ENCODE assay signal across 23 cellular contexts in the genomic region with DNA sequence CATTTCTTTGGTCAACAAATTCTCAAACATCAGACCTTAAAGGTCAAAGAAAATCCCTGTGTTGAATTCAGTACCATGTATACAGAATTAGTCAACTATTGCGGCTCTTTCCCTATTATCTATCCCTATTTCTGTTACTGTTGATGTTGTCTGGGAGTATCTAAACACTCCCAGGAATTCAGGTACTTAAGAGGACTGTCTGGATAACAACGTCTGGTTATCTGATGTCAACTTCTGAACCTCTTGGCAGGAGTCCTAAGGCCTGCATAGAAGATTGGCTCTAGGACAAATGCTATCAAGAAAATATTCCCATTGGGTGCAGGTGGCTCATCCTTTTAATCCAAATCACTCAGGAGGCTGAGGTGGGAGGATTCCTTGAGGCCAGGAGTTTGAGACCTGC.
"Had no signal": no experiment of that assay in that cellular context is flagged by ENCODE, and none has a peak within 500 bp of the region (broad histone marks: within the 10 kb centered on the region; RNA-seq: fewer than 3 reads in every experiment).

No MANE protein-coding gene starts in this region.

- H3K4me1 ChIP-seq: body of pancreas, parathyroid adenoma, right lobe of liver, stomach, suprapubic skin, tibial nerve had no signal

- H3K4me3 Mint-ChIP-seq: activated CD4-positive, alpha-beta memory T cell treated with anti-CD3 and anti-CD28 coated beads for 36 hours; activated naive CD4-positive, alpha-beta T cell treated with anti-CD3 and anti-CD28 coated beads, Interleukin-2, amount 10 ng/mL, durations not matched to agents 7 days and 5 days; nephron progenitor cell; stimulated activated memory B cell treated with anti-CD40 and anti-IgM and Interleukin-4, amounts not matched to agents 10 μg/mL and 1 μg/mL and 100 μg/mL, for 72 hours; T-helper 17 cell had no signal

- H3K4me3 ChIP-seq: body of pancreas, hepatocyte, right lobe of liver, smooth muscle cell, stomach, suprapubic skin, tibial nerve had no signal

- H3K27me3 Mint-ChIP-seq: activated CD4-positive, alpha-beta memory T cell treated with anti-CD3 and anti-CD28 coated beads for 36 hours; activated naive CD4-positive, alpha-beta T cell treated with anti-CD3 and anti-CD28 coated beads, Interleukin-2, amount 10 ng/mL, durations not matched to agents 7 days and 5 days; stimulated activated memory B cell treated with anti-CD40 and anti-IgM and Interleukin-4, amounts not matched to agents 10 μg/mL and 1 μg/mL and 100 μg/mL, for 72 hours; T-helper 17 cell had no signal

- H3K27ac ChIP-seq: body of pancreas, hepatocyte, parathyroid adenoma, right lobe of liver, stomach, suprapubic skin, tibial nerve had no signal

- H3K9ac ChIP-seq: parathyroid adenoma had no signal

- H3K9me3 Mint-ChIP-seq: activated CD4-positive, alpha-beta memory T cell treated with anti-CD3 and anti-CD28 coated beads for 36 hours; activated naive CD4-positive, alpha-beta T cell treated with anti-CD3 and anti-CD28 coated beads, Interleukin-2, amount 10 ng/mL, durations not matched to agents 7 days and 5 days; stimulated activated memory B cell treated with anti-CD40 and anti-IgM and Interleukin-4, amounts not matched to agents 10 μg/mL and 1 μg/mL and 100 μg/mL, for 72 hours had no signal

- ATAC-seq: body of pancreas; left ventricle myocardium superior; right lobe of liver; stimulated activated memory B cell treated with anti-CD40 and anti-IgM and Interleukin-4, amounts not matched to agents 10 μg/mL and 1 μg/mL and 100 μg/mL, for 72 hours; T-helper 17 cell had no signal

- H3K27ac Mint-ChIP-seq: activated CD4-positive, alpha-beta memory T cell treated with anti-CD3 and anti-CD28 coated beads for 36 hours; activated naive CD4-positive, alpha-beta T cell treated with anti-CD3 and anti-CD28 coated beads, Interleukin-2, amount 10 ng/mL, durations not matched to agents 7 days and 5 days; nephron progenitor cell; stimulated activated memory B cell treated with anti-CD40 and anti-IgM and Interleukin-4, amounts not matched to agents 10 μg/mL and 1 μg/mL and 100 μg/mL, for 72 hours; T-helper 17 cell had no signal

- H2AFZ ChIP-seq: hepatocyte, parathyroid adenoma had no signal

- H3K4me1 Mint-ChIP-seq: activated naive CD4-positive, alpha-beta T cell treated with anti-CD3 and anti-CD28 coated beads, Interleukin-2, amount 10 ng/mL, durations not matched to agents 7 days and 5 days; stimulated activated memory B cell treated with anti-CD40 and anti-IgM and Interleukin-4, amounts not matched to agents 10 μg/mL and 1 μg/mL and 100 μg/mL, for 72 hours; T-helper 17 cell had no signal

- H3K36me3 Mint-ChIP-seq: activated CD4-positive, alpha-beta memory T cell treated with anti-CD3 and anti-CD28 coated beads for 36 hours; activated naive CD4-positive, alpha-beta T cell treated with anti-CD3 and anti-CD28 coated beads, Interleukin-2, amount 10 ng/mL, durations not matched to agents 7 days and 5 days had no signal

- H3K9me3 ChIP-seq: body of pancreas, right lobe of liver, stomach, suprapubic skin, tibial nerve had no signal

- DNase-seq: activated CD4-positive, alpha-beta memory T cell treated with anti-CD3 and anti-CD28 coated beads for 36 hours; activated CD4-positive, alpha-beta T cell treated with anti-CD3 and anti-CD28 coated beads for 48 hours; activated effector memory CD4-positive, alpha-beta T cell treated with anti-CD3 and anti-CD28 coated beads, Interleukin-2, amount 50 U/mL, for 16 hours; activated naive CD4-positive, alpha-beta T cell treated with anti-CD3 and anti-CD28 coated beads, Interleukin-2, amount 10 ng/mL, durations not matched to agents 7 days and 5 days; activated T-cell treated with anti-CD3 and anti-CD28 coated beads for 4 hours; anterior cingulate cortex; body of pancreas; central memory CD4-positive, alpha-beta T cell; dermis blood vessel endothelial cell; effector CD8-positive, alpha-beta T cell; foreskin melanocyte; left ventricle myocardium superior; nephron progenitor cell; right lobe of liver; stimulated activated CD4-positive, alpha-beta T cell treated with anti-CD3 and anti-CD28 coated beads, Interleukin-15, amount 100 ng/mL, for 24 hours; stomach; T-helper 17 cell had no signal

- H3K79me2 ChIP-seq: hepatocyte, parathyroid adenoma had no signal

- H3K36me3 ChIP-seq: right lobe of liver, stomach, suprapubic skin, tibial nerve had no signal

- H3K27me3 ChIP-seq: body of pancreas, hepatocyte, right lobe of liver, stomach, suprapubic skin, tibial nerve had no signal

- H3K4me2 ChIP-seq: hepatocyte, smooth muscle cell had no signal
